8 cellular contexts compared by ENCODE assay signal in genomic region chr3:124761250-124761796, GRCh38. TPM values are rescaled to one million over a fixed set of nuclear protein-coding genes. Genes with fewer than 3 reads are reported as not detected.
DNase-seq lines count a peak whose midpoint lies in the region; ATAC-seq, FAIRE-seq and TF ChIP-seq lines count a peak whose summit lies in the region.

No MANE protein-coding gene starts in this region.

- peak overlapping the region; percentile 34 to 52 for H3K27ac ChIP-seq in breast epithelium

- H3K4me3 Mint-ChIP-seq in WTC11 = no peak overlapping the region

- H3K9me3 ChIP-seq in breast epithelium = no peaks in the 10 kb centered on the region

- H3K27me3 Mint-ChIP-seq in WTC11 (ENCODE audit: low read depth) = no peaks in the 10 kb centered on the region

- ATAC-seq in WTC11 = peak; percentile 55
- no peak for ATAC-seq in HG02884 (IDR thresholded peaks at IDR 0.05; ENCODE audit: unreplicated experiment)

- peak overlapping the region; percentile 47 for H3K27ac Mint-ChIP-seq in WTC11

- peak; percentile 87 for TF ChIP-seq CTCF in WTC11 (IDR thresholded peaks at IDR 0.05)
- peak; percentile 96 to 98 (median 97) for TF ChIP-seq CTCF in breast epithelium (IDR thresholded peaks at IDR 0.05)

- TF ChIP-seq POLR2A in H54 (IDR thresholded peaks at IDR 0.05; ENCODE audit: low read depth, low read length) = no peak
- TF ChIP-seq POLR2A in breast epithelium (IDR thresholded peaks at IDR 0.05) = no peak

- H3K4me3 ChIP-seq in breast epithelium = no peak overlapping the region

- DNase-seq in C1 segment of cervical spinal cord (lab: John Stamatoyannopoulos, UW) (peak in 13 of 14 donors; percentile 11 to 81 (median 59)), H54 (ENCODE audit: insufficient read length, low spot score) (peak; percentile 67), NCI-H2196 treated with DMSO at 0.1 percent for 48 hours (lab: John Stamatoyannopoulos, UW; ENCODE audit: unreplicated experiment) (peak; percentile 58), WTC11 (ENCODE audit: low spot score) (peak; percentile 80), breast epithelium (ENCODE audit: low spot score in 2 of 2) (peak; percentile 78 to 84), islet precursor cell (peak; percentile 84)
- DNase-seq in stimulated activated CD4-positive, alpha-beta T cell treated with anti-CD3 and anti-CD28 coated beads, Interleukin-15, amount 100 ng/mL, for 1 hour (ENCODE audit: low read depth in 1 of 2, low spot score in 1 of 2) = peak; percentile 58 to 65

- CTCF ChIA-PET in WTC11 (lab: Charles Lee) = interaction anchor here (0.6 to 4.1 kb wide), 55 partner anchors 10 to 825 kb away, joined by 3 to 51 read pairs (median 5); partner anchors contain the start of genes MUC13, SLC12A8 and UMPS

- no peaks in the 10 kb centered on the region for H3K27me3 ChIP-seq in breast epithelium

- H3K9me3 Mint-ChIP-seq in WTC11 = no peaks in the 10 kb centered on the region

- intact Hi-C loops in breast epithelium (cut with DNase I; ENCODE audit: low total_unique reads) = loop anchor here (5.0 kb wide), 2 partner anchors 141 to 676 kb away; no protein-coding TSS in a partner anchor

- POLR2A ChIA-PET in WTC11 (lab: Charles Lee) = no interaction called here

- peak; percentile 67 for FAIRE-seq in H54 (lab: Jason Lieb, UNC)

- peaks cover 38% of the 10 kb centered on the region for H3K36me3 Mint-ChIP-seq in WTC11

- H3K36me3 ChIP-seq in breast epithelium = no peaks in the 10 kb centered on the region

- H3K4me1 Mint-ChIP-seq in WTC11 = peaks cover 45% of the 10 kb centered on the region

- peaks cover 0 to 4% of the 10 kb centered on the region in 2 donors for H3K4me1 ChIP-seq in breast epithelium

TF ChIP-seq in WTC11, 78 proteins besides CTCF, POLR2A, EP300 and RAD21:
- peak; percentile 98 for TF ChIP-seq ZNF121 (CRISPR knock-in tag; IDR thresholded peaks at IDR 0.05)
- no peak for TF ChIP-seq NR3C1 (CRISPR knock-in tag; conservative IDR thresholded peaks at IDR 0.05; ENCODE audit: low read depth)
- no peak for TF ChIP-seq JAZF1 (CRISPR knock-in tag; IDR thresholded peaks at IDR 0.05)
- TF ChIP-seq GTF2I (CRISPR knock-in tag; conservative IDR thresholded peaks at IDR 0.05) = peak; percentile 30; the same call in 1 of the 2 replicates
- TF ChIP-seq ZBTB21 (CRISPR knock-in tag; IDR thresholded peaks at IDR 0.05; ENCODE audit: borderline replicate concordance) = peak; percentile 56; the same call in 1 of the 2 replicates
- no peak for TF ChIP-seq ATF1 (CRISPR knock-in tag; IDR thresholded peaks at IDR 0.05)
- TF ChIP-seq ZNF232 (CRISPR knock-in tag; IDR thresholded peaks at IDR 0.05) = 0 out of 2 replicates have a peak, but pooled peaks have one; percentile 52

RNA-seq across cellular contexts. Expression of gene UMPS, which starts 31.1 kb away (rescaled TPM):
- total RNA-seq in WTC11 (2021) = 39.7 to 45.4 TPM (median 42.0 TPM) in 3 replicates
- total RNA-seq in breast epithelium = 10 to 100 TPM; 18.4 to 34.1 (median 28.0) TPM
